1 cellular context compared by ENCODE assay signal in the genomic region with DNA sequence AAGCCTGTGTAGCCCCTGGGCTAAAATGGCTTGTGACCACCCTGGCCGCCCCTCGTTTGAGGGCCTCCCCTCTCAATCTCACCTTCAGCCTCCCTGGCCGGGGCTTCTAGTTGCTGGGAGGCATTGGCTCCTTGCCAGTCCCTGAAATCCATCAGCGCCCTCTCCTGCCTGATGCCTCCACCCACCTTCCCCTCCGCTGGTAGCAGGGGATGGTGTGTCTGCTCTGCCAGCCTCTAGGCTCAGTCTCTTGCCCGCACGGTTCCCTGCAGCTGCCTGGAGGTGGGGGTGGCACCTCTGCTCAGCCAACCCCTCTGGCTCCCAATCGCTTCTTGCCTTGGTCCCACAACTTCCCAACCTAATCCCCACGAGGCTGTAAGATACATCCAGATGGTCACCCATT.
TF ChIP-seq lines count a peak whose summit lies in the region.

No MANE protein-coding gene starts in this region.

TF ChIP-seq in K562, 482 proteins besides CTCF, POLR2A, EP300 and RAD21 (continued from another document):
- TF ChIP-seq NFIC (IDR thresholded peaks at IDR 0.05), result peak; percentile 67
